13 cellular contexts compared by ENCODE assay signal in genomic region chr1:145751491-145752021, GRCh38. TPM values are rescaled to one million over a fixed set of nuclear protein-coding genes. Genes with fewer than 3 reads are reported as not detected.
DNase-seq lines count a peak whose midpoint lies in the region; FAIRE-seq and TF ChIP-seq lines count a peak whose summit lies in the region.
"Had no signal": no experiment of that assay in that cellular context is flagged by ENCODE, and none has a peak within 500 bp of the region (broad histone marks: within the 10 kb centered on the region; RNA-seq: fewer than 3 reads in every experiment).

No MANE protein-coding gene starts in this region.

- H3K27me3 ChIP-seq in BJ (ENCODE audit: control insufficient read depth, insufficient read depth, low read length) = no peaks in the 10 kb centered on the region
- H3K27me3 ChIP-seq in SJSA1 (replicated peaks) = no peaks in the 10 kb centered on the region
- H3K27me3 ChIP-seq in fibroblast of lung (ENCODE audit: control insufficient read depth, insufficient read depth, low read length) = no peaks in the 10 kb centered on the region
- H3K27me3 ChIP-seq in small intestine (ENCODE audit: control insufficient read depth in 2 of 2, insufficient read depth in 2 of 2, low read length in 2 of 2) = no peaks in the 10 kb centered on the region
- H3K27me3 ChIP-seq: upper lobe of right lung had no signal

- CTCF ChIA-PET in BJ (lab: Yijun Ruan, JAX) = interaction anchor here (0.8 to 2.1 kb wide), 3 partner anchors 11 to 31 kb away, joined by 5 to 9 read pairs (median 7); no protein-coding TSS in a partner anchor

- no peaks in the 10 kb centered on the region for H4K20me1 ChIP-seq in fibroblast of lung (ENCODE audit: control insufficient read depth, extremely low read depth, insufficient read depth, low read length)

- DNase-seq in BJ (ENCODE audit: low read depth) (peak; percentile 98), SJSA1 (ENCODE audit: low read depth in 1 of 2, low spot score in 2 of 2) (peak; percentile 90 to 97), fibroblast of lung (ENCODE audit: low read depth in 2 of 2) (peak; percentile 78 to 98), putamen (ENCODE audit: low spot score) (peak; percentile 20), small intestine (no peak)
- no peak for DNase-seq in activated effector memory CD4-positive, alpha-beta T cell treated with Interleukin-2 at 50 U/mL for 16 hours
- DNase-seq in activated effector memory CD4-positive, alpha-beta T cell treated with anti-CD3 and anti-CD28 coated beads, Interleukin-2, amount 50 U/mL, for 16 hours = no peak
- DNase-seq in activated CD8-positive, alpha-beta memory T cell treated with anti-CD3 and anti-CD28 coated beads, Interleukin-2, amount 50 U/mL, for 4 hours = no peak
- DNase-seq: activated naive CD4-positive, alpha-beta T cell; NCI-H1694; stimulated activated CD4-positive, alpha-beta T cell treated with anti-CD3 and anti-CD28 coated beads, Interleukin-12 subunit alpha, Interleukin-12 subunit beta, amount 100 ng/mL, for 4 hours; T-cell; upper lobe of right lung had no signal

- H3K4me1 ChIP-seq in SJSA1 (replicated peaks) = peaks cover 35% of the 10 kb centered on the region
- H3K4me1 ChIP-seq in fibroblast of lung (ENCODE audit: control insufficient read depth, extremely low read depth, insufficient read depth, low read length) = peaks cover 7% of the 10 kb centered on the region
- no peaks in the 10 kb centered on the region for H3K4me1 ChIP-seq in small intestine (ENCODE audit: control insufficient read depth in 2 of 2, insufficient read depth in 1 of 2, low read depth in 1 of 2, low read length in 1 of 2)
- H3K4me1 ChIP-seq: upper lobe of right lung had no signal

- H3K9me3 ChIP-seq in SJSA1 (replicated peaks) = no peaks in the 10 kb centered on the region
- H3K9me3 ChIP-seq in fibroblast of lung (ENCODE audit: control insufficient read depth, insufficient read depth, low read depth, low read length) = no peaks in the 10 kb centered on the region
- no peaks in the 10 kb centered on the region for H3K9me3 ChIP-seq in small intestine (ENCODE audit: control insufficient read depth, low read depth)
- H3K9me3 ChIP-seq: upper lobe of right lung had no signal

- H3K9ac ChIP-seq in fibroblast of lung (ENCODE audit: insufficient read depth, low read length) = no peak overlapping the region

- peak overlapping the region; percentile 71 for H3K27ac ChIP-seq in SJSA1
- peak overlapping the region; percentile 75 for H3K27ac ChIP-seq in fibroblast of lung (ENCODE audit: insufficient read depth, low read length)
- H3K27ac ChIP-seq in small intestine (ENCODE audit: low read depth in 1 of 2, low read length in 1 of 2) = no peak overlapping the region
- H3K27ac ChIP-seq: upper lobe of right lung had no signal

- H2AFZ ChIP-seq in fibroblast of lung (ENCODE audit: low read length) = no peak overlapping the region

- H3K4me3 ChIP-seq in BJ (ENCODE audit: low read depth, low read length) (no peak overlapping the region), SJSA1 (no peak overlapping the region), fibroblast of lung (replicated peaks in 1 of 4; ENCODE audit: control extremely low read depth in 1 of 4, insufficient read depth in 1 of 4, low read depth in 3 of 4, low read length in 4 of 4) (no peak overlapping the region), small intestine (ENCODE audit: low read depth in 1 of 2, low read length in 2 of 2) (no peak overlapping the region)
- H3K4me3 ChIP-seq: upper lobe of right lung had no signal

- POLR2A ChIA-PET in BJ (lab: Charles Lee) = no interaction called here

- H3K4me2 ChIP-seq in fibroblast of lung (ENCODE audit: extremely low read depth, insufficient read depth, low read length) = peak overlapping the region; percentile 54

- WGBS in small intestine, 3 donors = 91 to 97% (median 95%) methylated on average over 4 of the region's 4 CpGs

- peaks cover 3% of the 10 kb centered on the region for H3K36me3 ChIP-seq in BJ (ENCODE audit: control insufficient read depth, insufficient read depth, low read length)
- H3K36me3 ChIP-seq in SJSA1 = peaks cover 52% of the 10 kb centered on the region
- H3K36me3 ChIP-seq in fibroblast of lung (ENCODE audit: control insufficient read depth, insufficient read depth, low read length) = peaks cover 9% of the 10 kb centered on the region
- H3K36me3 ChIP-seq in small intestine (ENCODE audit: control insufficient read depth in 2 of 2, insufficient read depth in 2 of 2, low read length in 2 of 2) = peaks cover 9 to 14% of the 10 kb centered on the region in 2 donors

- FAIRE-seq in small intestine (lab: Jason Lieb, UNC) = no peak

- no peaks in the 10 kb centered on the region for H3K79me2 ChIP-seq in fibroblast of lung (ENCODE audit: control insufficient read depth, insufficient read depth, low read length)

- TF ChIP-seq CTCF in BJ (IDR thresholded peaks at IDR 0.05; ENCODE audit: insufficient read depth, low read depth, low read length) (no peak), fibroblast of lung (conservative IDR thresholded peaks at IDR 0.05 in 1 of 2, IDR thresholded peaks at IDR 0.05 in 1 of 2; ENCODE audit: low read depth in 1 of 2, low read length in 2 of 2) (no peak)

RNA-seq across cellular contexts. Expression of gene CD160, which starts 32.3 kb away (rescaled TPM):
- polyA plus RNA-seq in BJ (2011; rRNA removed) (not detected in 2 replicates), fibroblast of lung (0.05 TPM in 1 of 2 replicates, not detected in the other), small intestine (1 to 10 TPM in 1 of 3 donors, under 1 TPM in 2; 0.34 to 4.3 (median 0.67) TPM)
- not detected in 2 replicates for polyA minus RNA-seq in BJ (2011; rRNA and poly(A)+ RNA removed)
- 0.18 TPM in 1 of 2 replicates, not detected in the other for total RNA-seq in SJSA1 (2014; rRNA removed; shearing (Covaris generic))
- total RNA-seq in fibroblast of lung = not detected in 2 replicates
- 0.10 and 0.17 TPM in 2 replicates for polyA plus RNA-seq in fibroblast of lung (2012)
- polyA minus RNA-seq in fibroblast of lung (ENCODE audit: low replicate concordance) = not detected in 2 replicates

RNA-seq across cellular contexts. Expression of gene PDZK1, which starts 44.4 kb away (rescaled TPM):
- polyA plus RNA-seq in BJ (2011; rRNA removed) (0.15 and 0.56 TPM in 2 replicates), fibroblast of lung (0.91 and 2.3 TPM in 2 replicates), small intestine (100 to 1,000 TPM in 2 of 3 donors, 10 to 100 TPM in 1; 15.1 to 268 (median 141) TPM)
- not detected in 2 replicates for polyA minus RNA-seq in BJ (2011; rRNA and poly(A)+ RNA removed)
- 2.1 TPM in 1 of 2 replicates, not detected in the other for total RNA-seq in SJSA1 (2014; rRNA removed; shearing (Covaris generic))
- total RNA-seq in fibroblast of lung = 0.26 and 1.5 TPM in 2 replicates
- 0.49 and 1.9 TPM in 2 replicates for polyA plus RNA-seq in fibroblast of lung (2012)
- not detected in 2 replicates for polyA minus RNA-seq in fibroblast of lung (ENCODE audit: low replicate concordance)

Comparison
In these comparisons a context has a peak if more than half of its experiments do, and no peak if none do; other contexts are left out.
1. DNase-seq: peak in BJ (single experiment), SJSA1 (2 of 2), fibroblast of lung (2 of 2) and putamen (single experiment); none in activated effector memory CD4-positive, alpha-beta T cell treated with Interleukin-2 at 50 U/mL for 16 hours (single experiment), activated effector memory CD4-positive, alpha-beta T cell treated with anti-CD3 and anti-CD28 coated beads, Interleukin-2, amount 50 U/mL, for 16 hours (single experiment), activated CD8-positive, alpha-beta memory T cell treated with anti-CD3 and anti-CD28 coated beads, Interleukin-2, amount 50 U/mL, for 4 hours (single experiment) and small intestine (single experiment).
2. H3K27ac ChIP-seq: peak in SJSA1 (single experiment) and fibroblast of lung (single experiment); none in small intestine (0 of 2).
3. RNA of gene PDZK1, which starts 44.4 kb away (polyA plus RNA-seq): 15.1 to 268 TPM in small intestine; 0.49 to 2.3 TPM in fibroblast of lung and 0.15 to 0.56 TPM in BJ; every median in the first group is over 4 times any median in the second.